In the genomic region with DNA sequence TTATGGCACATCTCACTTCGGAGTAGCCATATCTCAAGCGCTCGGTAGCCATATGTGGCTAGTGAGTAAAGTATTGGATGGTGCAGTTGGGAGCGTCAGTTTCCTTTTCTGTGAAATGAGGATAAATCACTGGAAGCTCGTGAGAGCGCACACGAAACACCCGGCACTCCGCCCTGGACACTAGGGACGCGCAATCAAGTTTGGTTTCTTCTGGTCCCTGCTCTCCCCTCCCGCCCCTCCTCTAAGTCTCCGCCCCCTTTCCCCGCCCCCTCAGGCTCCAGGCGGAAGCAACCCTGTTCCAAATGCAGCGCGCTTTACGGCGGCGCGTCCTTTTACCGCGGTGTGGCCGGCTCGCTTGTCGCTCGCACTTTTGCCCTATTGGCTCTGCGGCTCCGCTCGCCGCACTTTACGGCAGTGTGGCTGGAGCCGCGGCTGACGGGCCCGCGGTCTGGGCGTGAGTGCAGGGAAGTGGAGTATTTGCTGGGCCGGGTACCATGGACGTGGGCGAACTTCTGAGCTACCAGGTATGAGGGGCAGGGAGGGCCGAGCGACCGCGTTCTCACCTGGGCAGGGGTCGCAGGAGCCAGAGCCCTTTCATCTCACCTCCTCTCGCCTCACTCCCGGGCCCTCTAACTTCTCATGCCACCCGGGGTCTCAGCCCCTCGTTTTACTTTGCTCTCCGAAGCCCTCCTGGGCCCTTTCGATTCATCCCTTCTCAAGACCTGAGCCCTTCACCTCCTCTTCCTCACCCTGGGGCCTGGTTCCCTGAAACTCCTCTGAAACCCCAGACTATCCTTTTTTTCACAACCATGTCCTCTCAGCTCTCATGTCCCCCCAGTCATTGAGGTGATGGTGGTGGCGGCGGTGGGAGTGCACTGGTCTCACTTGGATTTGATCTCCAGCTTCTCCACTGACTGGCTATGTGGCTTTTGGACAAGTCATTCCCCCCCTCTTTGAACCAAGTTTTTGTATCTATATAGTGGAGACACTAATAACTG, we compare ENCODE assay signal across 8 cellular contexts. TPM values are rescaled to one million over a fixed set of nuclear protein-coding genes. Genes with fewer than 3 reads are reported as not detected.
DNase-seq lines count a peak whose midpoint lies in the region; ATAC-seq, FAIRE-seq and TF ChIP-seq lines count a peak whose summit lies in the region.

CTNNBL1 (plus strand) TSS at position 402 of the 998 bp plus-strand sequence; CDS start at position 495, 93 bp downstream.

- H3K9ac ChIP-seq in OCI-LY1 (ENCODE audit: low read length), result peak within 1 kb of the TSS; percentile 87

- no peaks in the 10 kb centered on the region for H3K9me3 Mint-ChIP-seq in endothelial cell (ENCODE audit: unreplicated experiment)

- peak within 1 kb of the TSS; percentile 92 for H3K4me3 ChIP-seq in OCI-LY1 (ENCODE audit: low read depth, low read length, poor library complexity, severe bottlenecking)

- H3K79me2 ChIP-seq in OCI-LY1 (ENCODE audit: insufficient read depth, low read length), result peaks cover 14% of the 10 kb centered on the region

- peaks cover 4% of the 10 kb centered on the region for H3K36me3 Mint-ChIP-seq in endothelial cell (ENCODE audit: low read depth, unreplicated experiment)

- DNase-seq in D721Med (ENCODE audit: insufficient read length, low spot score) (peak; percentile 70), HuH-7 (ENCODE audit: low spot score) (peak; percentile 87), endothelial cell (ENCODE audit: low spot score) (peak; percentile 98), midbrain (lab: John Stamatoyannopoulos, UW) (peak; percentile 97)
- peak; percentile 91 for DNase-seq in activated CD8-positive, alpha-beta memory T cell treated with anti-CD3 and anti-CD28 coated beads, Interleukin-2, amount 50 U/mL, for 24 hours (ENCODE audit: extremely low read depth)
- DNase-seq in stimulated activated CD8-positive, alpha-beta memory T cell treated with anti-CD3 and anti-CD28 coated beads, Interleukin-15, amount 100 ng/mL, for 48 hours (ENCODE audit: low read depth in 2 of 2), result peak; percentile 93 to 97

- no peak for TF ChIP-seq CTCF in D721Med (IDR thresholded peaks at IDR 0.05; ENCODE audit: insufficient read depth, missing control alignments)
- no peak for TF ChIP-seq CTCF in OCI-LY1 (IDR thresholded peaks at IDR 0.05; ENCODE audit: low read length)
- TF ChIP-seq CTCF in endothelial cell (IDR thresholded peaks at IDR 0.05; ENCODE audit: unreplicated experiment), result no peak

- H3K9me3 ChIP-seq in OCI-LY1 (ENCODE audit: low read length), result no peaks in the 10 kb centered on the region

- FAIRE-seq in D721Med (lab: Jason Lieb, UNC), result no peak

- H3K4me1 ChIP-seq in OCI-LY1 (ENCODE audit: insufficient read depth, low read length, severe bottlenecking), result peaks cover 35% of the 10 kb centered on the region

- no peaks in the 10 kb centered on the region for H3K27me3 ChIP-seq in OCI-LY1 (ENCODE audit: insufficient read depth, low read length)

- peak within 1 kb of the TSS; percentile 98 for H2AFZ ChIP-seq in OCI-LY1 (ENCODE audit: low read length)

- peaks cover 8% of the 10 kb centered on the region for H3K27me3 Mint-ChIP-seq in endothelial cell (ENCODE audit: unreplicated experiment)

- no peaks in the 10 kb centered on the region for H3K9me2 ChIP-seq in OCI-LY1 (ENCODE audit: low read depth, low read length)

- peak; percentile 75 for ATAC-seq in GM21515 (IDR thresholded peaks at IDR 0.05; ENCODE audit: unreplicated experiment)

- H3K4me1 Mint-ChIP-seq in endothelial cell (ENCODE audit: unreplicated experiment), result peaks cover 14% of the 10 kb centered on the region

- peak within 1 kb of the TSS; percentile 93 for H3K4me2 ChIP-seq in OCI-LY1 (ENCODE audit: low read length)

- peak within 1 kb of the TSS; percentile 100 for H3K4me3 Mint-ChIP-seq in endothelial cell (ENCODE audit: unreplicated experiment)

- peak within 1 kb of the TSS; percentile 89 for H3K27ac Mint-ChIP-seq in endothelial cell (ENCODE audit: unreplicated experiment)

- no peaks in the 10 kb centered on the region for H4K20me1 ChIP-seq in OCI-LY1 (ENCODE audit: insufficient read depth, low read length)

- no peak within 1 kb of the TSS for H3K27ac ChIP-seq in OCI-LY1 (ENCODE audit: low read depth, low read length, poor library complexity, severe bottlenecking)

- H3K36me3 ChIP-seq in OCI-LY1 (ENCODE audit: insufficient read depth, low read length), result peaks cover 8% of the 10 kb centered on the region; the same call in 1 of the 2 replicates

- H3F3A ChIP-seq in OCI-LY1 (ENCODE audit: insufficient read depth, low read length), result no peaks in the 10 kb centered on the region

RNA-seq across cellular contexts. Expression of gene CTNNBL1, which starts in this region (rescaled TPM):
- 84.8 TPM for total RNA-seq in endothelial cell (ENCODE audit: unreplicated experiment)
